In the genomic region with DNA sequence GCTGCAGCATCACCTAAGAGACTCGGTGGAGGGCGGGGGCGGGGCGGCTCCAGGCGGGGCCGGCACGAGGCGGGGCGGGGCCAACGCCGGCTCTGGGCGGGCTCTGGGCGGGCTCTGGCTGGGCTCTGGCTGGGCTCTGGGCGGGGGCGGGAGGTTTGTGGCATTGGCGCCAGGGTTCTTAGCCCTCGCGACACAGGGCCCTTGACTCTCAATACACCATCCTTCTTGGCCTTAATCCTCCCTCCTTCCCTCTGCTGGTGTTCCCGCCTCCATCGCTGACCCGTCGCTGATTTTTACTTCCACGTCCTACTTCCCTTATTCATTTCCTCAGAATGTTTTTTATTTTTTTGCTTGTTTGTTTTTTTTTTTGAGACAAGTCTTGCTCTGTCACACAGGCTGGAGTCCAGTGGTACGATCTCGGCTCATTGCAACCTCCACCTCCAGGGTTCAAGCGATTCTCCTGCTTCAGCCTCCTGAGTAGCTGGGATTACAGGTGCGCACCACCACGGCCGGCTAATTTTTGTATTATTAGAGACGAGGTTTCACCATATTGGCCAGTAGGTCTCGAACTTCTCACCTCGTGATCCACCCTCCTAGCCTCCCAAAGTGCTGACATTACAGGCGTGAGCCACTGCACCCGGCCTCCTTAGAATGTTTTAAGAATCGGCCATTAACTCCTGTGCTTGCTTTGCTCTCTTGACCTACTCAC, we compare ENCODE assay signal across 8 cellular contexts. TPM values are rescaled to one million over a fixed set of nuclear protein-coding genes. Genes with fewer than 3 reads are reported as not detected.
DNase-seq lines count a peak whose midpoint lies in the region; ATAC-seq and TF ChIP-seq lines count a peak whose summit lies in the region.

A gene with protein sequence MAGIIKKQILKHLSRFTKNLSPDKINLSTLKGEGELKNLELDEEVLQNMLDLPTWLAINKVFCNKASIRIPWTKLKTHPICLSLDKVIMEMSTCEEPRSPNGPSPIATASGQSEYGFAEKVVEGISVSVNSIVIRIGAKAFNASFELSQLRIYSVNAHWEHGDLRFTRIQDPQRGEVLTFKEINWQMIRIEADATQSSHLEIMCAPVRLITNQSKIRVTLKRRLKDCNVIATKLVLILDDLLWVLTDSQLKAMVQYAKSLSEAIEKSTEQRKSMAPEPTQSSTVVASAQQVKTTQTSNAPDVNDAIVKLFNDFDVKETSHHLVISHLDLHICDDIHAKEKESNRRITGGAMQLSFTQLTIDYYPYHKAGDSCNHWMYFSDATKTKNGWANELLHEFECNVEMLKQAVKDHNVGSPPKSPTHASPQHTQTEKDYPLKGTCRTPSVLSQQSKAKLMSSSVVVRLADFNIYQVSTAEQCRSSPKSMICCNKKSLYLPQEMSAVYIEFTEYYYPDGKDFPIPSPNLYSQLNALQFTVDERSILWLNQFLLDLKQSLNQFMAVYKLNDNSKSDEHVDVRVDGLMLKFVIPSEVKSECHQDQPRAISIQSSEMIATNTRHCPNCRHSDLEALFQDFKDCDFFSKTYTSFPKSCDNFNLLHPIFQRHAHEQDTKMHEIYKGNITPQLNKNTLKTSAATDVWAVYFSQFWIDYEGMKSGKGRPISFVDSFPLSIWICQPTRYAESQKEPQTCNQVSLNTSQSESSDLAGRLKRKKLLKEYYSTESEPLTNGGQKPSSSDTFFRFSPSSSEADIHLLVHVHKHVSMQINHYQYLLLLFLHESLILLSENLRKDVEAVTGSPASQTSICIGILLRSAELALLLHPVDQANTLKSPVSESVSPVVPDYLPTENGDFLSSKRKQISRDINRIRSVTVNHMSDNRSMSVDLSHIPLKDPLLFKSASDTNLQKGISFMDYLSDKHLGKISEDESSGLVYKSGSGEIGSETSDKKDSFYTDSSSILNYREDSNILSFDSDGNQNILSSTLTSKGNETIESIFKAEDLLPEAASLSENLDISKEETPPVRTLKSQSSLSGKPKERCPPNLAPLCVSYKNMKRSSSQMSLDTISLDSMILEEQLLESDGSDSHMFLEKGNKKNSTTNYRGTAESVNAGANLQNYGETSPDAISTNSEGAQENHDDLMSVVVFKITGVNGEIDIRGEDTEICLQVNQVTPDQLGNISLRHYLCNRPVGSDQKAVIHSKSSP (N-terminal part only) (minus strand): TSS at position 24 of the 709 bp plus-strand sequence. CDS start 239 bp downstream, outside the sequence.

- no peaks in the 10 kb centered on the region for H3K27me3 ChIP-seq in HAP-1 (ENCODE audit: low read depth)
- no peaks in the 10 kb centered on the region for H3K27me3 ChIP-seq in MG63
- no peaks in the 10 kb centered on the region for H3K27me3 ChIP-seq in neural cell (ENCODE audit: insufficient read depth, low read depth, low read length)

- H3K9ac ChIP-seq in neural cell (ENCODE audit: low read length) = peak within 1 kb of the TSS; percentile 99

- H3K79me2 ChIP-seq in neural cell (replicated peaks; ENCODE audit: insufficient read depth, low read length) = peaks cover 30% of the 10 kb centered on the region

- H3K9me3 ChIP-seq in HAP-1 (no peaks in the 10 kb centered on the region), MG63 (no peaks in the 10 kb centered on the region), neural cell (ENCODE audit: low read length) (no peaks in the 10 kb centered on the region)

- no peaks in the 10 kb centered on the region for H3K27me3 Mint-ChIP-seq in stimulated activated naive CD8-positive, alpha-beta T cell treated with anti-CD3 and anti-CD28 coated beads, Interleukin-15, amount 100 ng/mL, for 72 hours

- H3F3A ChIP-seq in neural cell (ENCODE audit: insufficient read depth, low read length, poor library complexity, severe bottlenecking) = no peaks in the 10 kb centered on the region

- peak; percentile 86 for ATAC-seq in stimulated activated naive CD8-positive, alpha-beta T cell treated with anti-CD3 and anti-CD28 coated beads, Interleukin-15, amount 100 ng/mL, for 72 hours

- TF ChIP-seq RAD21 in neural cell (conservative IDR thresholded peaks at IDR 0.05) = no peak

- peak within 1 kb of the TSS; percentile 89 for H2AFZ ChIP-seq in neural cell (ENCODE audit: low read depth, low read length)

- peak within 1 kb of the TSS; percentile 97 for H3K4me3 ChIP-seq in HAP-1
- peak within 1 kb of the TSS; percentile 98 for H3K4me3 ChIP-seq in MG63
- peak within 1 kb of the TSS; percentile 99 for H3K4me3 ChIP-seq in neural cell (ENCODE audit: low read length)

- DNase-seq in ELF-1 (ENCODE audit: low read depth, low spot score) = peak; percentile 87
- peak; percentile 92 to 97 for DNase-seq in HAP-1 (ENCODE audit: low spot score in 2 of 2)
- peak; percentile 88 for DNase-seq in MG63
- DNase-seq in SHP77 treated with DMSO at 0.1 percent for 48 hours (lab: John Stamatoyannopoulos, UW) = peak; percentile 44
- peak; percentile 97 for DNase-seq in activated effector memory CD4-positive, alpha-beta T cell treated with anti-CD3 and anti-CD28 coated beads, Interleukin-2, amount 50 U/mL, for 16 hours
- peak; percentile 48 for DNase-seq in fibroblast of the conjunctiva (ENCODE audit: low read depth)
- DNase-seq in stimulated activated naive CD8-positive, alpha-beta T cell treated with anti-CD3 and anti-CD28 coated beads, Interleukin-15, amount 100 ng/mL, for 72 hours = peak; percentile 86

- H3K9me2 ChIP-seq in neural cell (ENCODE audit: insufficient read depth, low read length) = no peaks in the 10 kb centered on the region

- H3K27ac ChIP-seq in neural cell (ENCODE audit: low read length) = peak within 1 kb of the TSS; percentile 97

- H3K4me1 Mint-ChIP-seq in stimulated activated naive CD8-positive, alpha-beta T cell treated with anti-CD3 and anti-CD28 coated beads, Interleukin-15, amount 100 ng/mL, for 72 hours = peaks cover 33% of the 10 kb centered on the region

- H3K36me3 ChIP-seq in HAP-1 (replicated peaks) (no peaks in the 10 kb centered on the region), MG63 (no peaks in the 10 kb centered on the region), neural cell (ENCODE audit: insufficient read depth, low read length) (no peaks in the 10 kb centered on the region)

- no peaks in the 10 kb centered on the region for H4K20me1 ChIP-seq in neural cell (ENCODE audit: insufficient read depth)

- no peak for TF ChIP-seq CTCF in neural cell (IDR thresholded peaks at IDR 0.05; ENCODE audit: poor library complexity, severe bottlenecking)

- peak within 1 kb of the TSS; percentile 96 to 99 for H3K4me3 Mint-ChIP-seq in stimulated activated naive CD8-positive, alpha-beta T cell treated with anti-CD3 and anti-CD28 coated beads, Interleukin-15, amount 100 ng/mL, for 72 hours

- peak within 1 kb of the TSS; percentile 100 for H3K27ac Mint-ChIP-seq in stimulated activated naive CD8-positive, alpha-beta T cell treated with anti-CD3 and anti-CD28 coated beads, Interleukin-15, amount 100 ng/mL, for 72 hours

- peak within 1 kb of the TSS; percentile 85 for H3K4me2 ChIP-seq in neural cell (ENCODE audit: low read length)

- TF ChIP-seq EP300 in neural cell (conservative IDR thresholded peaks at IDR 0.05; ENCODE audit: poor library complexity, severe bottlenecking) = no peak

- in situ Hi-C loops in HAP-1 (cut with MboI; ENCODE audit: low sequenced_read_pairs) = no loop called here

- H3K4me1 ChIP-seq in HAP-1 = peaks cover 41% of the 10 kb centered on the region

- no peaks in the 10 kb centered on the region for H3K9me3 Mint-ChIP-seq in stimulated activated naive CD8-positive, alpha-beta T cell treated with anti-CD3 and anti-CD28 coated beads, Interleukin-15, amount 100 ng/mL, for 72 hours

TF ChIP-seq in neural cell, 6 proteins besides CTCF, POLR2A, EP300 and RAD21:
- TF ChIP-seq MXI1 (conservative IDR thresholded peaks at IDR 0.05; ENCODE audit: poor library complexity, severe bottlenecking) = no peak
- TF ChIP-seq, protein P1, sequence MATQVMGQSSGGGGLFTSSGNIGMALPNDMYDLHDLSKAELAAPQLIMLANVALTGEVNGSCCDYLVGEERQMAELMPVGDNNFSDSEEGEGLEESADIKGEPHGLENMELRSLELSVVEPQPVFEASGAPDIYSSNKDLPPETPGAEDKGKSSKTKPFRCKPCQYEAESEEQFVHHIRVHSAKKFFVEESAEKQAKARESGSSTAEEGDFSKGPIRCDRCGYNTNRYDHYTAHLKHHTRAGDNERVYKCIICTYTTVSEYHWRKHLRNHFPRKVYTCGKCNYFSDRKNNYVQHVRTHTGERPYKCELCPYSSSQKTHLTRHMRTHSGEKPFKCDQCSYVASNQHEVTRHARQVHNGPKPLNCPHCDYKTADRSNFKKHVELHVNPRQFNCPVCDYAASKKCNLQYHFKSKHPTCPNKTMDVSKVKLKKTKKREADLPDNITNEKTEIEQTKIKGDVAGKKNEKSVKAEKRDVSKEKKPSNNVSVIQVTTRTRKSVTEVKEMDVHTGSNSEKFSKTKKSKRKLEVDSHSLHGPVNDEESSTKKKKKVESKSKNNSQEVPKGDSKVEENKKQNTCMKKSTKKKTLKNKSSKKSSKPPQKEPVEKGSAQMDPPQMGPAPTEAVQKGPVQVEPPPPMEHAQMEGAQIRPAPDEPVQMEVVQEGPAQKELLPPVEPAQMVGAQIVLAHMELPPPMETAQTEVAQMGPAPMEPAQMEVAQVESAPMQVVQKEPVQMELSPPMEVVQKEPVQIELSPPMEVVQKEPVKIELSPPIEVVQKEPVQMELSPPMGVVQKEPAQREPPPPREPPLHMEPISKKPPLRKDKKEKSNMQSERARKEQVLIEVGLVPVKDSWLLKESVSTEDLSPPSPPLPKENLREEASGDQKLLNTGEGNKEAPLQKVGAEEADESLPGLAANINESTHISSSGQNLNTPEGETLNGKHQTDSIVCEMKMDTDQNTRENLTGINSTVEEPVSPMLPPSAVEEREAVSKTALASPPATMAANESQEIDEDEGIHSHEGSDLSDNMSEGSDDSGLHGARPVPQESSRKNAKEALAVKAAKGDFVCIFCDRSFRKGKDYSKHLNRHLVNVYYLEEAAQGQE (IDR thresholded peaks at IDR 0.05; ENCODE audit: borderline replicate concordance) = no peak
- no peak for TF ChIP-seq TAF1 (IDR thresholded peaks at IDR 0.05; ENCODE audit: low read depth)
- TF ChIP-seq SMC3 (conservative IDR thresholded peaks at IDR 0.05; ENCODE audit: poor library complexity) = no peak
- no peak for TF ChIP-seq EZH2 (IDR thresholded peaks at IDR 0.05; ENCODE audit: borderline replicate concordance, insufficient read depth, low read length, poor library complexity, severe bottlenecking)
- TF ChIP-seq POLR2AphosphoS5 (IDR thresholded peaks at IDR 0.05) = no peak
TF ChIP-seq in neural cell: peak in this region for 0.

RNA-seq across cellular contexts. Expression of the gene that starts here (rescaled TPM):
- 20.3 and 26.4 TPM in 2 replicates for total RNA-seq in MG63 (2014; rRNA removed; shearing (Covaris generic); ENCODE audit: low replicate concordance)
- 29.2 and 31.6 TPM in 2 replicates for polyA plus RNA-seq in neural cell
- polyA minus RNA-seq in neural cell = 88.1 and 98.7 TPM in 2 replicates

Comparison
In these comparisons a context has a peak if more than half of its experiments do, and no peak if none do; other contexts are left out.
1. Peak in every context shown above with its lines: DNase-seq, ATAC-seq, H3K4me3 ChIP-seq and H3K27ac ChIP-seq.
2. DNase-seq: peak in every context shown above with its lines; median percentile 97 in activated effector memory CD4-positive, alpha-beta T cell treated with anti-CD3 and anti-CD28 coated beads, Interleukin-2, amount 50 U/mL, for 16 hours; 94 in HAP-1; 88 in MG63; 87 in ELF-1; 86 in stimulated activated naive CD8-positive, alpha-beta T cell treated with anti-CD3 and anti-CD28 coated beads, Interleukin-15, amount 100 ng/mL, for 72 hours; 48 in fibroblast of the conjunctiva; 44 in SHP77 treated with DMSO at 0.1 percent for 48 hours.